1 cellular context compared by ENCODE assay signal in the genomic region with DNA sequence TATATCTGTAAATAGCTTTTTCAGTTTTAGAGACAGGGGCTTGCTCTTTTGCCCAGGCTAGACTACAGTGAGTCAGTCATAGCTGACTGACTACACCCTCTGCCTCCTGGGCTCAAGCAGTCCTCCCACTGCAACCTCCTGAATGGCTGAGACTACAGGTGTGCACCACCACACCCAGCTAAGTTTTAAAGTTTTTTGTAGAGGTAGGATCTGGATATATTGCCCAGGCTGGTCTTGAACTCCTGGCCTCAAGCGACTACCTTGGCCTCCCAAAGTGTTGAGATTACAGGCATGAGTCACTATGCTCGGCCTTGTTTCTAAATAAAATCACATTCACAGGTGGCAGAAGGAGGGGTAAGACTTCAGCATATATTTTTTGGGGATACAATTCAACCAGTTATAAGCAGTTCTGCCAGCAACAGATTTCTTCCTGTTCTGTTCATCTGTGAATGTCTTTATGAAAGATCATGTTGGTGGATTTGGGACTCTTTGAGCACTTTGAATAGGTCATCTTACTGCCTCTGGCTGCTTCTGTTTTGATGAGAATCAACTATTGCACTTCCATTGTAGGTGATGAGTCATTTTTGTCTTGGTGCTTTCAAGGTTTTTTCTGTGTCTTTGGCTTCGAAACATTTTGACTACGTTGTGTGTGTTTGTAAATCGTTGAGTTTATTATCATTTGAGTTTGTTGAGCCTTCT.
TF ChIP-seq lines count a peak whose summit lies in the region.

No MANE protein-coding gene starts in this region.

TF ChIP-seq in K562, 482 proteins besides CTCF, POLR2A, EP300 and RAD21 (continued from another document and continues in another):
- TF ChIP-seq, protein P1, sequence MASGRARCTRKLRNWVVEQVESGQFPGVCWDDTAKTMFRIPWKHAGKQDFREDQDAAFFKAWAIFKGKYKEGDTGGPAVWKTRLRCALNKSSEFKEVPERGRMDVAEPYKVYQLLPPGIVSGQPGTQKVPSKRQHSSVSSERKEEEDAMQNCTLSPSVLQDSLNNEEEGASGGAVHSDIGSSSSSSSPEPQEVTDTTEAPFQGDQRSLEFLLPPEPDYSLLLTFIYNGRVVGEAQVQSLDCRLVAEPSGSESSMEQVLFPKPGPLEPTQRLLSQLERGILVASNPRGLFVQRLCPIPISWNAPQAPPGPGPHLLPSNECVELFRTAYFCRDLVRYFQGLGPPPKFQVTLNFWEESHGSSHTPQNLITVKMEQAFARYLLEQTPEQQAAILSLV (tag; IDR thresholded peaks at IDR 0.05): no peak
- TF ChIP-seq, protein P2, sequence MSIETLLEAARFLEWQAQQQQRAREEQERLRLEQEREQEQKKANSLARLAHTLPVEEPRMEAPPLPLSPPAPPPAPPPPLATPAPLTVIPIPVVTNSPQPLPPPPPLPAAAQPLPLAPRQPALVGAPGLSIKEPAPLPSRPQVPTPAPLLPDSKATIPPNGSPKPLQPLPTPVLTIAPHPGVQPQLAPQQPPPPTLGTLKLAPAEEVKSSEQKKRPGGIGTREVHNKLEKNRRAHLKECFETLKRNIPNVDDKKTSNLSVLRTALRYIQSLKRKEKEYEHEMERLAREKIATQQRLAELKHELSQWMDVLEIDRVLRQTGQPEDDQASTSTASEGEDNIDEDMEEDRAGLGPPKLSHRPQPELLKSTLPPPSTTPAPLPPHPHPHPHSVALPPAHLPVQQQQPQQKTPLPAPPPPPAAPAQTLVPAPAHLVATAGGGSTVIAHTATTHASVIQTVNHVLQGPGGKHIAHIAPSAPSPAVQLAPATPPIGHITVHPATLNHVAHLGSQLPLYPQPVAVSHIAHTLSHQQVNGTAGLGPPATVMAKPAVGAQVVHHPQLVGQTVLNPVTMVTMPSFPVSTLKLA (conservative IDR thresholded peaks at IDR 0.05): 0 out of 4 replicates have a peak, but pooled peaks of 1 of the 2 experiments have one; percentile 21
- TF ChIP-seq, protein P3, sequence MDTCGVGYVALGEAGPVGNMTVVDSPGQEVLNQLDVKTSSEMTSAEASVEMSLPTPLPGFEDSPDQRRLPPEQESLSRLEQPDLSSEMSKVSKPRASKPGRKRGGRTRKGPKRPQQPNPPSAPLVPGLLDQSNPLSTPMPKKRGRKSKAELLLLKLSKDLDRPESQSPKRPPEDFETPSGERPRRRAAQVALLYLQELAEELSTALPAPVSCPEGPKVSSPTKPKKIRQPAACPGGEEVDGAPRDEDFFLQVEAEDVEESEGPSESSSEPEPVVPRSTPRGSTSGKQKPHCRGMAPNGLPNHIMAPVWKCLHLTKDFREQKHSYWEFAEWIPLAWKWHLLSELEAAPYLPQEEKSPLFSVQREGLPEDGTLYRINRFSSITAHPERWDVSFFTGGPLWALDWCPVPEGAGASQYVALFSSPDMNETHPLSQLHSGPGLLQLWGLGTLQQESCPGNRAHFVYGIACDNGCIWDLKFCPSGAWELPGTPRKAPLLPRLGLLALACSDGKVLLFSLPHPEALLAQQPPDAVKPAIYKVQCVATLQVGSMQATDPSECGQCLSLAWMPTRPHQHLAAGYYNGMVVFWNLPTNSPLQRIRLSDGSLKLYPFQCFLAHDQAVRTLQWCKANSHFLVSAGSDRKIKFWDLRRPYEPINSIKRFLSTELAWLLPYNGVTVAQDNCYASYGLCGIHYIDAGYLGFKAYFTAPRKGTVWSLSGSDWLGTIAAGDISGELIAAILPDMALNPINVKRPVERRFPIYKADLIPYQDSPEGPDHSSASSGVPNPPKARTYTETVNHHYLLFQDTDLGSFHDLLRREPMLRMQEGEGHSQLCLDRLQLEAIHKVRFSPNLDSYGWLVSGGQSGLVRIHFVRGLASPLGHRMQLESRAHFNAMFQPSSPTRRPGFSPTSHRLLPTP (IDR thresholded peaks at IDR 0.05; ENCODE audit: borderline replicate concordance, extremely low read depth, insufficient read length): peak; percentile 18
- TF ChIP-seq ATF7 (IDR thresholded peaks at IDR 0.05) (peak; percentile 55; the same call in 1 of the 2 replicates), SMARCE1 (IDR thresholded peaks at IDR 0.05) (peak; percentile 73), FOXP1 (CRISPR knock-in tag; IDR thresholded peaks at IDR 0.05) (0 out of 2 replicates have a peak, but pooled peaks have one; percentile 32), CHD1 (IDR thresholded peaks at IDR 0.05; ENCODE audit: low read length) (peak; percentile 63), ZNF384 (IDR thresholded peaks at IDR 0.05; ENCODE audit: low read depth, low read length) (0 out of 2 replicates have a peak, but pooled peaks have one; percentile 22), JUNB (CRISPR knock-in tag; conservative IDR thresholded peaks at IDR 0.05) (peak; percentile 66; the same call in 1 of the 2 replicates), GATA2 (CRISPR knock-in tag; IDR thresholded peaks at IDR 0.05) (peak; percentile 61; the same call in 1 of the 2 replicates), ZNF3 (CRISPR knock-in tag; IDR thresholded peaks at IDR 0.05) (no peak), ZNF263 (CRISPR knock-in tag; IDR thresholded peaks at IDR 0.05; ENCODE audit: borderline replicate concordance) (0 out of 2 replicates have a peak, but pooled peaks have one; percentile 49), ZNF644 (tag; IDR thresholded peaks at IDR 0.05; ENCODE audit: low read depth) (peak; percentile 42; the same call in 1 of the 2 replicates), ZNF316 (IDR thresholded peaks at IDR 0.05) (peak; percentile 72), KDM1A (IDR thresholded peaks at IDR 0.05) (peak; percentile 69 to 83; a peak in 3 of 4 replicates), CHD4 (IDR thresholded peaks at IDR 0.05; ENCODE audit: insufficient read depth, insufficient replicate concordance, low read depth, low read length, poor library complexity, severe bottlenecking) (peak; percentile 61), TBL1XR1 (IDR thresholded peaks at IDR 0.05; ENCODE audit: low read length in 2 of 2) (0 out of 4 replicates have a peak, but pooled peaks of 1 of the 2 experiments have one; percentile 12), SOX6 (IDR thresholded peaks at IDR 0.05) (0 out of 2 replicates have a peak, but pooled peaks have one; percentile 33), CBX3 (IDR thresholded peaks at IDR 0.05; ENCODE audit: borderline replicate concordance in 1 of 2, low read length in 2 of 2) (peak in 1 of 2 experiments; percentile 26; a peak in 1 of 3 replicates), ZNF41 (CRISPR knock-in tag; conservative IDR thresholded peaks at IDR 0.05) (no peak), BRD4 (IDR thresholded peaks at IDR 0.05) (0 out of 2 replicates have a peak, but pooled peaks have one; percentile 6), DACH1 (IDR thresholded peaks at IDR 0.05; ENCODE audit: partially characterized antibody) (peak; percentile 5), HLTF (IDR thresholded peaks at IDR 0.05) (0 out of 2 replicates have a peak, but pooled peaks have one; percentile 35), ARNT (IDR thresholded peaks at IDR 0.05) (peak in 1 of 2 experiments; percentile 65; a peak in 2 of 4 replicates), TEAD4 (IDR thresholded peaks at IDR 0.05; ENCODE audit: low read length) (0 out of 2 replicates have a peak, but pooled peaks have one; percentile 11), TEAD4 (CRISPR knock-in tag; IDR thresholded peaks at IDR 0.05; ENCODE audit: borderline replicate concordance) (no peak), ARID1B (IDR thresholded peaks at IDR 0.05) (peak; percentile 79), HDGF (IDR thresholded peaks at IDR 0.05) (0 out of 2 replicates have a peak, but pooled peaks have one; percentile 60), LCOR (CRISPR knock-in tag; IDR thresholded peaks at IDR 0.05) (peak; percentile 54; the same call in 1 of the 2 replicates), JUND (IDR thresholded peaks at IDR 0.05; ENCODE audit: borderline replicate concordance, low read depth, low read length) (peak; percentile 94), JUND (tag; IDR thresholded peaks at IDR 0.05; ENCODE audit: borderline replicate concordance, low read depth, low read length) (peak; percentile 97), ZC3H11A (IDR thresholded peaks at IDR 0.05; ENCODE audit: low read depth, low read length) (no peak), MAFF (IDR thresholded peaks at IDR 0.05; ENCODE audit: low read length) (peak; percentile 26; the same call in 1 of the 2 replicates), GABPB1 (CRISPR knock-in tag; IDR thresholded peaks at IDR 0.05) (0 out of 2 replicates have a peak, but pooled peaks have one; percentile 32), ZNF282 (CRISPR knock-in tag; IDR thresholded peaks at IDR 0.05) (no peak), MAFK (IDR thresholded peaks at IDR 0.05; ENCODE audit: low read length) (peak; percentile 41), DPF2 (IDR thresholded peaks at IDR 0.05) (peak; percentile 88), TCF7 (IDR thresholded peaks at IDR 0.05; ENCODE audit: borderline replicate concordance) (no peak), CBFA2T3 (IDR thresholded peaks at IDR 0.05) (peak; percentile 43; the same call in 1 of the 2 replicates)
- TF ChIP-seq, protein P4, sequence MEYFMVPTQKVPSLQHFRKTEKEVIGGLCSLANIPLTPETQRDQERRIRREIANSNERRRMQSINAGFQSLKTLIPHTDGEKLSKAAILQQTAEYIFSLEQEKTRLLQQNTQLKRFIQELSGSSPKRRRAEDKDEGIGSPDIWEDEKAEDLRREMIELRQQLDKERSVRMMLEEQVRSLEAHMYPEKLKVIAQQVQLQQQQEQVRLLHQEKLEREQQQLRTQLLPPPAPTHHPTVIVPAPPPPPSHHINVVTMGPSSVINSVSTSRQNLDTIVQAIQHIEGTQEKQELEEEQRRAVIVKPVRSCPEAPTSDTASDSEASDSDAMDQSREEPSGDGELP (CRISPR knock-in tag; IDR thresholded peaks at IDR 0.05; ENCODE audit: borderline replicate concordance): no peak
- TF ChIP-seq, protein P5, sequence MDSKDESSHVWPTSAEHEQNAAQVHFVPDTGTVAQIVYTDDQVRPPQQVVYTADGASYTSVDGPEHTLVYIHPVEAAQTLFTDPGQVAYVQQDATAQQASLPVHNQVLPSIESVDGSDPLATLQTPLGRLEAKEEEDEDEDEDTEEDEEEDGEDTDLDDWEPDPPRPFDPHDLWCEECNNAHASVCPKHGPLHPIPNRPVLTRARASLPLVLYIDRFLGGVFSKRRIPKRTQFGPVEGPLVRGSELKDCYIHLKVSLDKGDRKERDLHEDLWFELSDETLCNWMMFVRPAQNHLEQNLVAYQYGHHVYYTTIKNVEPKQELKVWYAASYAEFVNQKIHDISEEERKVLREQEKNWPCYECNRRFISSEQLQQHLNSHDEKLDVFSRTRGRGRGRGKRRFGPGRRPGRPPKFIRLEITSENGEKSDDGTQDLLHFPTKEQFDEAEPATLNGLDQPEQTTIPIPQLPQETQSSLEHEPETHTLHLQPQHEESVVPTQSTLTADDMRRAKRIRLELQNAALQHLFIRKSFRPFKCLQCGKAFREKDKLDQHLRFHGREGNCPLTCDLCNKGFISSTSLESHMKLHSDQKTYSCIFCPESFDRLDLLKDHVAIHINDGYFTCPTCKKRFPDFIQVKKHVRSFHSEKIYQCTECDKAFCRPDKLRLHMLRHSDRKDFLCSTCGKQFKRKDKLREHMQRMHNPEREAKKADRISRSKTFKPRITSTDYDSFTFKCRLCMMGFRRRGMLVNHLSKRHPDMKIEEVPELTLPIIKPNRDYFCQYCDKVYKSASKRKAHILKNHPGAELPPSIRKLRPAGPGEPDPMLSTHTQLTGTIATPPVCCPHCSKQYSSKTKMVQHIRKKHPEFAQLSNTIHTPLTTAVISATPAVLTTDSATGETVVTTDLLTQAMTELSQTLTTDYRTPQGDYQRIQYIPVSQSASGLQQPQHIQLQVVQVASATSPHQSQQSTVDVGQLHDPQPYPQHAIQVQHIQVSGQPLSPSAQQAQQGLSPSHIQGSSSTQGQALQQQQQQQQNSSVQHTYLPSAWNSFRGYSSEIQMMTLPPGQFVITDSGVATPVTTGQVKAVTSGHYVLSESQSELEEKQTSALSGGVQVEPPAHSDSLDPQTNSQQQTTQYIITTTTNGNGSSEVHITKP (IDR thresholded peaks at IDR 0.05; ENCODE audit: partially characterized antibody): no peak
- TF ChIP-seq, protein P6, sequence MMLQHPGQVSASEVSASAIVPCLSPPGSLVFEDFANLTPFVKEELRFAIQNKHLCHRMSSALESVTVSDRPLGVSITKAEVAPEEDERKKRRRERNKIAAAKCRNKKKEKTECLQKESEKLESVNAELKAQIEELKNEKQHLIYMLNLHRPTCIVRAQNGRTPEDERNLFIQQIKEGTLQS (IDR thresholded peaks at IDR 0.05): peak; percentile 98
- TF ChIP-seq, protein P6 (CRISPR knock-in tag; conservative IDR thresholded peaks at IDR 0.05): no peak; the same call in 1 of the 2 replicates
- TF ChIP-seq, protein P7, sequence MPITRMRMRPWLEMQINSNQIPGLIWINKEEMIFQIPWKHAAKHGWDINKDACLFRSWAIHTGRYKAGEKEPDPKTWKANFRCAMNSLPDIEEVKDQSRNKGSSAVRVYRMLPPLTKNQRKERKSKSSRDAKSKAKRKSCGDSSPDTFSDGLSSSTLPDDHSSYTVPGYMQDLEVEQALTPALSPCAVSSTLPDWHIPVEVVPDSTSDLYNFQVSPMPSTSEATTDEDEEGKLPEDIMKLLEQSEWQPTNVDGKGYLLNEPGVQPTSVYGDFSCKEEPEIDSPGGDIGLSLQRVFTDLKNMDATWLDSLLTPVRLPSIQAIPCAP (CRISPR knock-in tag; IDR thresholded peaks at IDR 0.05; ENCODE audit: borderline replicate concordance): no peak
- TF ChIP-seq, protein P8, sequence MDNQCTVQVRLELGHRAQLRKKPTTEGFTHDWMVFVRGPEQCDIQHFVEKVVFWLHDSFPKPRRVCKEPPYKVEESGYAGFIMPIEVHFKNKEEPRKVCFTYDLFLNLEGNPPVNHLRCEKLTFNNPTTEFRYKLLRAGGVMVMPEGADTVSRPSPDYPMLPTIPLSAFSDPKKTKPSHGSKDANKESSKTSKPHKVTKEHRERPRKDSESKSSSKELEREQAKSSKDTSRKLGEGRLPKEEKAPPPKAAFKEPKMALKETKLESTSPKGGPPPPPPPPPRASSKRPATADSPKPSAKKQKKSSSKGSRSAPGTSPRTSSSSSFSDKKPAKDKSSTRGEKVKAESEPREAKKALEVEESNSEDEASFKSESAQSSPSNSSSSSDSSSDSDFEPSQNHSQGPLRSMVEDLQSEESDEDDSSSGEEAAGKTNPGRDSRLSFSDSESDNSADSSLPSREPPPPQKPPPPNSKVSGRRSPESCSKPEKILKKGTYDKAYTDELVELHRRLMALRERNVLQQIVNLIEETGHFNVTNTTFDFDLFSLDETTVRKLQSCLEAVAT (IDR thresholded peaks at IDR 0.05): peak in 1 of 2 experiments; percentile 64; a peak in 1 of 4 replicates
- TF ChIP-seq, protein P9, sequence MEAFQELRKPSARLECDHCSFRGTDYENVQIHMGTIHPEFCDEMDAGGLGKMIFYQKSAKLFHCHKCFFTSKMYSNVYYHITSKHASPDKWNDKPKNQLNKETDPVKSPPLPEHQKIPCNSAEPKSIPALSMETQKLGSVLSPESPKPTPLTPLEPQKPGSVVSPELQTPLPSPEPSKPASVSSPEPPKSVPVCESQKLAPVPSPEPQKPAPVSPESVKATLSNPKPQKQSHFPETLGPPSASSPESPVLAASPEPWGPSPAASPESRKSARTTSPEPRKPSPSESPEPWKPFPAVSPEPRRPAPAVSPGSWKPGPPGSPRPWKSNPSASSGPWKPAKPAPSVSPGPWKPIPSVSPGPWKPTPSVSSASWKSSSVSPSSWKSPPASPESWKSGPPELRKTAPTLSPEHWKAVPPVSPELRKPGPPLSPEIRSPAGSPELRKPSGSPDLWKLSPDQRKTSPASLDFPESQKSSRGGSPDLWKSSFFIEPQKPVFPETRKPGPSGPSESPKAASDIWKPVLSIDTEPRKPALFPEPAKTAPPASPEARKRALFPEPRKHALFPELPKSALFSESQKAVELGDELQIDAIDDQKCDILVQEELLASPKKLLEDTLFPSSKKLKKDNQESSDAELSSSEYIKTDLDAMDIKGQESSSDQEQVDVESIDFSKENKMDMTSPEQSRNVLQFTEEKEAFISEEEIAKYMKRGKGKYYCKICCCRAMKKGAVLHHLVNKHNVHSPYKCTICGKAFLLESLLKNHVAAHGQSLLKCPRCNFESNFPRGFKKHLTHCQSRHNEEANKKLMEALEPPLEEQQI (IDR thresholded peaks at IDR 0.05): 0 out of 2 replicates have a peak, but pooled peaks have one; percentile 45
